8 cellular contexts compared by ENCODE assay signal in the genomic region with DNA sequence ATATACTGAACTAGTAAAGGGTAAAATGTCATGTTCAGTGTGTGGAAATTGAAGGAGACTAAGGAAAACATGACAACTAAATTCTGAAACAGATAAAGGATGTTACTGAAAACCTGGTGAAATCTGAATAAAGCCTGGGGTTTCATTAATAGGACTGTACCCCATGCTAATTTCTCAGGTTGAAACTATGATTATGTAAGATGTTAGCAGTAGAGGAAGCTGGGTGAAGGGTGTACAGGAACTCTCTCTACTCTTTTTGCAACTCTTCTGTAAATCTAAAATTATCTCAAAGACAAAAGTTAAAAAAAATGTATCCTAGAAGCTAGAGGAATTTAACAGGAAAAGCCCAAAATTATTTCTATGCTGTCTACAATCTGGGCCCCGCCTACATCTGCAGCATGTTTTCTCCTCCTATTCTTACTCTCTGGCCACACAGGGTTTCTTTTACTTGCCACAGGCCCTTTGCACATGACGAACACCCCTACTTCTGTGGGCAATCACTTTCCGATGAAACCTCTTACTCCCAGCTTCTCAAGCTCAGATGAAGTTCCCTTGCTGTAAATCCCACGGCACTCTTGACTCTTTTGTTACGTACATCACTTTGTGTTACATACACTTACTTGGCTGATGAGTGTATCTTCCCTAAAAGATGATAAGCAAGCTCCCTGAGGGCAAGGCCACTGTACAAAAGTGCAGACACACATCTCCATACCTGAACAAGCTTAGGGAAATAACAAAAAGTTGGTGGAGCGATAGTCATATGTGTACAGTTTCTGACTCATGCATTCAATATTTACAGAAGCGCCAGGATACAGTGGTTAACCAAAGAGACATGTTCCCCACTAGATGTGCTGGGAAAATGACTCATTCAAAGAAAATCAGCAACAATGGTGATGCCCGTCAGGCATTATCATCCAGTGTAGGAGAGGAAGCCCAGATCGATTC. TPM values are rescaled to one million over a fixed set of nuclear protein-coding genes. Genes with fewer than 3 reads are reported as not detected.
DNase-seq lines count a peak whose midpoint lies in the region; ATAC-seq and TF ChIP-seq lines count a peak whose summit lies in the region.

No MANE protein-coding gene starts in this region.

- ATAC-seq in CD4-positive, CD25-positive, alpha-beta regulatory T cell (ENCODE audit: low read depth in 2 of 2), result peak; percentile 58 to 65
- ATAC-seq in HG03460 (IDR thresholded peaks at IDR 0.05; ENCODE audit: unreplicated experiment) (no peak), GM19324 (IDR thresholded peaks at IDR 0.05; ENCODE audit: low FRiP score, unreplicated experiment) (no peak), HG03280 (IDR thresholded peaks at IDR 0.05; ENCODE audit: unreplicated experiment) (no peak)

- H3K9me3 Mint-ChIP-seq in CD4-positive, CD25-positive, alpha-beta regulatory T cell, result peaks cover 0 to 5% (median 1%) of the 10 kb centered on the region in 7 donors
- peaks cover 18% of the 10 kb centered on the region for H3K9me3 Mint-ChIP-seq in HFFc6

- no peak overlapping the region for H3K4me3 ChIP-seq in CD4-positive, CD25-positive, alpha-beta regulatory T cell (ENCODE audit: low read depth, low read length)

- no peak overlapping the region for H3K4me3 Mint-ChIP-seq in CD4-positive, CD25-positive, alpha-beta regulatory T cell
- peak overlapping the region; percentile 55 for H3K4me3 Mint-ChIP-seq in HFFc6

- no peaks in the 10 kb centered on the region for H3K4me1 ChIP-seq in CD4-positive, CD25-positive, alpha-beta regulatory T cell (ENCODE audit: control insufficient read depth, insufficient read depth, low read length, poor library complexity, severe bottlenecking)

- H3K27me3 ChIP-seq in CD4-positive, CD25-positive, alpha-beta regulatory T cell (ENCODE audit: control insufficient read depth, insufficient read depth, low read length), result no peaks in the 10 kb centered on the region

- no peaks in the 10 kb centered on the region for H3K36me3 ChIP-seq in CD4-positive, CD25-positive, alpha-beta regulatory T cell (ENCODE audit: control insufficient read depth, insufficient read depth, low read length)

- H3K36me3 Mint-ChIP-seq in CD4-positive, CD25-positive, alpha-beta regulatory T cell, result no peaks in the 10 kb centered on the region
- H3K36me3 Mint-ChIP-seq in HFFc6 (ENCODE audit: low read depth), result peaks cover 11% of the 10 kb centered on the region; the same call in 1 of the 2 replicates

- TF ChIP-seq CTCF in HFFc6 (IDR thresholded peaks at IDR 0.05), result no peak

- peaks cover 11% of the 10 kb centered on the region for H3K27me3 Mint-ChIP-seq in CD4-positive, CD25-positive, alpha-beta regulatory T cell
- peaks cover 9% of the 10 kb centered on the region; the same call in 1 of the 2 replicates for H3K27me3 Mint-ChIP-seq in HFFc6 (ENCODE audit: insufficient read depth)

- H3K9me3 ChIP-seq in CD4-positive, CD25-positive, alpha-beta regulatory T cell (ENCODE audit: control insufficient read depth in 2 of 2, low read length in 2 of 2), result no peaks in the 10 kb centered on the region

- H3K27ac Mint-ChIP-seq in CD4-positive, CD25-positive, alpha-beta regulatory T cell, result peak overlapping the region in 1 of 3 donors; percentile 3
- peak overlapping the region; percentile 83 for H3K27ac Mint-ChIP-seq in HFFc6

- peaks cover 0 to 6% (median 0%) of the 10 kb centered on the region in 4 donors for H3K4me1 Mint-ChIP-seq in CD4-positive, CD25-positive, alpha-beta regulatory T cell
- H3K4me1 Mint-ChIP-seq in HFFc6 (ENCODE audit: low read depth), result peaks cover 22% of the 10 kb centered on the region

- no peak overlapping the region for H3K27ac ChIP-seq in CD4-positive, CD25-positive, alpha-beta regulatory T cell (ENCODE audit: insufficient read depth, low read length, poor library complexity, severe bottlenecking)

- peak in 1 of 3 donors; percentile 6 for DNase-seq in CD4-positive, CD25-positive, alpha-beta regulatory T cell
- DNase-seq in HFFc6 (peak; percentile 94), SW480 (ENCODE audit: low spot score) (peak; percentile 91), glomerular endothelial cell (ENCODE audit: extremely low read depth, low read depth, low spot score) (peak; percentile 52)
- no peak for DNase-seq in activated CD8-positive, alpha-beta memory T cell treated with anti-CD3 and anti-CD28 coated beads, Interleukin-2, amount 50 U/mL, for 48 hours

RNA-seq across cellular contexts. Expression of a gene that starts 32.6 kb away (rescaled TPM):
- not detected for total RNA-seq in CD4-positive, CD25-positive, alpha-beta regulatory T cell
- under 1 TPM; 0.05 to 0.38 (median 0.14) TPM for polyA plus RNA-seq in CD4-positive, CD25-positive, alpha-beta regulatory T cell
- total RNA-seq in HFFc6 (2021; fragmentation: NEBNext Ultra II Directional; extraction: Animal tissue kit (Norgen Biotek cat#: 25700)), result not detected
- total RNA-seq in glomerular endothelial cell, result not detected in 2 replicates

Comparison
In these comparisons a context has a peak if more than half of its experiments do, and no peak if none do; other contexts are left out.
1. ATAC-seq: peak in CD4-positive, CD25-positive, alpha-beta regulatory T cell (2 of 2); none in HG03460 (single experiment), GM19324 (single experiment) and HG03280 (single experiment).